Comparison of ENCODE assay signal across 21 cellular contexts in genomic region chr7:48042216-48042615, GRCh38. TPM values are rescaled to one million over a fixed set of nuclear protein-coding genes. Genes with fewer than 3 reads are reported as not detected.
DNase-seq lines count a peak whose midpoint lies in the region; ATAC-seq and TF ChIP-seq lines count a peak whose summit lies in the region.
"Had no signal": no experiment of that assay in that cellular context is flagged by ENCODE, and none has a peak within 500 bp of the region (broad histone marks: within the 10 kb centered on the region; RNA-seq: fewer than 3 reads in every experiment).

No MANE protein-coding gene starts in this region.

- H3K27ac ChIP-seq in breast epithelium: no peak overlapping the region
- no peak overlapping the region for H3K27ac ChIP-seq in adrenal gland

- H3K27me3 Mint-ChIP-seq in MCF 10A (ENCODE audit: insufficient read depth, unreplicated experiment): no peaks in the 10 kb centered on the region

- ATAC-seq in SK-N-SH treated with all-trans-retinoic acid at 6 μM for 48 hours: peak; percentile 86
- no peak for ATAC-seq in HG03565 (IDR thresholded peaks at IDR 0.05; ENCODE audit: unreplicated experiment)

- DNase-seq in MCF 10A (ENCODE audit: unreplicated experiment): peak; percentile 54
- DNase-seq in breast epithelium (ENCODE audit: low spot score in 2 of 2): no peak
- peak; percentile 28 for DNase-seq in epithelial cell of esophagus (ENCODE audit: low read depth)
- no peak for DNase-seq in NCI-H345 treated with DMSO at 0.1 percent for 48 hours (lab: John Stamatoyannopoulos, UW; ENCODE audit: unreplicated experiment)
- no peak for DNase-seq in adrenal gland
- DNase-seq in cardiac septum (ENCODE audit: low spot score): no peak
- DNase-seq: activated CD4-positive, alpha-beta T cell treated with anti-CD3 and anti-CD28 coated beads for 48 hours; activated T-cell treated with anti-CD3 and anti-CD28 coated beads, Interleukin-2, amount 50 U/mL, for 4 hours; amygdala; CD8-positive, alpha-beta memory T cell; immature natural killer cell; MG63; NCI-H1694; NCI-H446 treated with DMSO at 0.1 percent for 48 hours; SHP77 treated with DMSO at 0.1 percent for 48 hours; T-helper 9 cell had no signal

- H3K4me3 Mint-ChIP-seq in MCF 10A (ENCODE audit: unreplicated experiment): no peak overlapping the region
- H3K4me3 Mint-ChIP-seq: CD8-positive, alpha-beta memory T cell; immature natural killer cell; memory B cell; nephron had no signal

- H3K9me3 ChIP-seq in breast epithelium (no peaks in the 10 kb centered on the region), adrenal gland (replicated peaks in 1 of 3) (no peaks in the 10 kb centered on the region)
- H3K9me3 ChIP-seq: MG63 had no signal

- CTCF ChIA-PET in MCF 10A (lab: Yijun Ruan, JAX): interaction anchor here (1.2 to 2.0 kb wide), 2 partner anchors 64 to 68 kb away, joined by 4 to 6 read pairs; no protein-coding TSS in a partner anchor

- no peak for TF ChIP-seq POLR2A in breast epithelium (IDR thresholded peaks at IDR 0.05)
- TF ChIP-seq POLR2A in adrenal gland (IDR thresholded peaks at IDR 0.05): no peak

- no peak overlapping the region for H3K4me3 ChIP-seq in breast epithelium
- H3K4me3 ChIP-seq in epithelial cell of esophagus (ENCODE audit: low read length): no peak overlapping the region
- H3K4me3 ChIP-seq in adrenal gland: no peak overlapping the region
- H3K4me3 ChIP-seq: MG63 had no signal

- H3K27me3 ChIP-seq in breast epithelium (no peaks in the 10 kb centered on the region), adrenal gland (no peaks in the 10 kb centered on the region)
- H3K27me3 ChIP-seq: MG63 had no signal

- H3K36me3 ChIP-seq in breast epithelium: no peaks in the 10 kb centered on the region
- H3K36me3 ChIP-seq in adrenal gland (replicated peaks in 1 of 2): no peaks in the 10 kb centered on the region
- H3K36me3 ChIP-seq: MG63 had no signal

- H3K4me1 ChIP-seq in breast epithelium (no peaks in the 10 kb centered on the region), adrenal gland (replicated peaks in 1 of 2) (no peaks in the 10 kb centered on the region)

- WGBS in adrenal gland, 4 donors: 71 to 89% (median 75%) methylated on average over 3 of the region's 3 CpGs

- H3K9me3 Mint-ChIP-seq in MCF 10A (ENCODE audit: unreplicated experiment): no peaks in the 10 kb centered on the region
- H3K9me3 Mint-ChIP-seq: activated T-cell treated with anti-CD3 and anti-CD28 coated beads, Interleukin-2, amount 50 U/mL, for 4 hours; CD8-positive, alpha-beta memory T cell; immature natural killer cell; memory B cell; nephron had no signal

- no peaks in the 10 kb centered on the region for H3K36me3 Mint-ChIP-seq in MCF 10A (ENCODE audit: insufficient read depth, unreplicated experiment)
- H3K36me3 Mint-ChIP-seq: CD8-positive, alpha-beta memory T cell; immature natural killer cell; memory B cell had no signal

- peaks cover 17% of the 10 kb centered on the region for H3K4me1 Mint-ChIP-seq in MCF 10A (ENCODE audit: insufficient read depth, unreplicated experiment)
- H3K4me1 Mint-ChIP-seq: memory B cell had no signal

- no TSS peak for BruUV-seq in MCF 10A (replicated peaks; lab: Mats Ljungman, UMichigan)

- H3K27ac Mint-ChIP-seq in MCF 10A (ENCODE audit: low read depth, unreplicated experiment): no peak overlapping the region
- H3K27ac Mint-ChIP-seq: immature natural killer cell, memory B cell, nephron had no signal

- TF ChIP-seq CTCF in MCF 10A (IDR thresholded peaks at IDR 0.05; ENCODE audit: unreplicated experiment) (no peak), breast epithelium (IDR thresholded peaks at IDR 0.05) (no peak), epithelial cell of esophagus (IDR thresholded peaks at IDR 0.05; ENCODE audit: insufficient read depth, low read depth, low read length, missing control alignments) (no peak), adrenal gland (IDR thresholded peaks at IDR 0.05) (no peak)

- intact Hi-C loops in MCF 10A (cut with micrococcal nuclease) (no loop called here), breast epithelium (cut with DNase I; ENCODE audit: low total_unique reads) (no loop called here), adrenal gland (cut with DNase I) (no loop called here), cardiac septum (cut with DNase I) (no loop called here)

- POLR2A ChIA-PET in MCF 10A (lab: Yijun Ruan, JAX): interaction anchor here (1.1 to 1.6 kb wide), 2 partner anchors 46 to 48 kb away, joined by 4 to 8 read pairs; partner anchors contain the start of gene UPP1

TF ChIP-seq in SK-N-SH treated with all-trans-retinoic acid at 6 μM for 48 hours, 23 proteins besides CTCF, POLR2A, EP300 and RAD21:
- TF ChIP-seq CSDC2 (CRISPR knock-in tag; IDR thresholded peaks at IDR 0.05) (0 out of 2 replicates have a peak, but pooled peaks have one; percentile 34), ZFP30 (CRISPR knock-in tag; IDR thresholded peaks at IDR 0.05) (no peak), ISL1 (CRISPR knock-in tag; IDR thresholded peaks at IDR 0.05) (peak; percentile 71)
- TF ChIP-seq, protein P1, sequence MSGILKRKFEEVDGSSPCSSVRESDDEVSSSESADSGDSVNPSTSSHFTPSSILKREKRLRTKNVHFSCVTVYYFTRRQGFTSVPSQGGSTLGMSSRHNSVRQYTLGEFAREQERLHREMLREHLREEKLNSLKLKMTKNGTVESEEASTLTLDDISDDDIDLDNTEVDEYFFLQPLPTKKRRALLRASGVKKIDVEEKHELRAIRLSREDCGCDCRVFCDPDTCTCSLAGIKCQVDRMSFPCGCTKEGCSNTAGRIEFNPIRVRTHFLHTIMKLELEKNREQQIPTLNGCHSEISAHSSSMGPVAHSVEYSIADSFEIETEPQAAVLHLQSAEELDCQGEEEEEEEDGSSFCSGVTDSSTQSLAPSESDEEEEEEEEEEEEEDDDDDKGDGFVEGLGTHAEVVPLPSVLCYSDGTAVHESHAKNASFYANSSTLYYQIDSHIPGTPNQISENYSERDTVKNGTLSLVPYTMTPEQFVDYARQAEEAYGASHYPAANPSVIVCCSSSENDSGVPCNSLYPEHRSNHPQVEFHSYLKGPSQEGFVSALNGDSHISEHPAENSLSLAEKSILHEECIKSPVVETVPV (CRISPR knock-in tag; IDR thresholded peaks at IDR 0.05): no peak

RNA-seq across cellular contexts. Expression of gene C7orf57, which starts 6.9 kb away (rescaled TPM):
- total RNA-seq in MCF 10A (2022): 0.37 and 0.52 TPM in 2 replicates
- not detected for total RNA-seq in breast epithelium
- 1 to 10 TPM in 1 of 8 donors, not detected in 7; 1.7 TPM for total RNA-seq in adrenal gland
- not detected for polyA plus RNA-seq in adrenal gland
- total RNA-seq in cardiac septum: not detected
- polyA plus RNA-seq: CD8-positive, alpha-beta memory T cell; urinary bladder had no signal

RNA-seq across cellular contexts. Expression of gene SUN3, which starts 13.3 kb away (rescaled TPM):
- total RNA-seq in MCF 10A (2022) (0.22 TPM in 1 of 2 replicates, not detected in the other), breast epithelium (not detected), adrenal gland (not detected), cardiac septum (not detected)
- polyA plus RNA-seq in adrenal gland: 1 to 10 TPM in 1 of 3 donors, under 1 TPM in 1, not detected in 1; 0.20 to 1.0 TPM
- total RNA-seq: activated T-cell treated with anti-CD3 and anti-CD28 coated beads, Interleukin-2, amount 50 U/mL, for 4 hours; CD8-positive, alpha-beta memory T cell; urinary bladder had no signal
- polyA plus RNA-seq: CD8-positive, alpha-beta memory T cell; immature natural killer cell; urinary bladder had no signal

RNA-seq across cellular contexts. Expression of gene UPP1, which starts 46.8 kb away (rescaled TPM):
- total RNA-seq in MCF 10A (2022) (602 and 797 TPM in 2 replicates), breast epithelium (10 to 100 TPM; 11.1 to 32.1 (median 19.5) TPM), adrenal gland (10 to 100 TPM in 7 of 8 donors, 1 to 10 TPM in 1; 6.9 to 47.1 (median 24.8) TPM), cardiac septum (27.9 TPM)
- polyA plus RNA-seq in adrenal gland: 100 to 1,000 TPM in 2 of 3 donors, 10 to 100 TPM in 1; 15.9 to 132 (median 112) TPM

Comparison
In these comparisons a context has a peak if more than half of its experiments do, and no peak if none do; other contexts are left out.
1. DNase-seq: peak in MCF 10A (single experiment) and epithelial cell of esophagus (single experiment); none in breast epithelium (0 of 2), NCI-H345 treated with DMSO at 0.1 percent for 48 hours (single experiment), adrenal gland (0 of 7) and cardiac septum (single experiment).
2. RNA of gene UPP1, which starts 46.8 kb away (total RNA-seq): 602 to 797 TPM in MCF 10A; 27.9 TPM in cardiac septum (single experiment), 6.9 to 47.1 TPM in adrenal gland and 11.1 to 32.1 TPM in breast epithelium; every median in the first group is over 10 times any median in the second.